Comparison of ENCODE assay signal across 31 cellular contexts in the genomic region with DNA sequence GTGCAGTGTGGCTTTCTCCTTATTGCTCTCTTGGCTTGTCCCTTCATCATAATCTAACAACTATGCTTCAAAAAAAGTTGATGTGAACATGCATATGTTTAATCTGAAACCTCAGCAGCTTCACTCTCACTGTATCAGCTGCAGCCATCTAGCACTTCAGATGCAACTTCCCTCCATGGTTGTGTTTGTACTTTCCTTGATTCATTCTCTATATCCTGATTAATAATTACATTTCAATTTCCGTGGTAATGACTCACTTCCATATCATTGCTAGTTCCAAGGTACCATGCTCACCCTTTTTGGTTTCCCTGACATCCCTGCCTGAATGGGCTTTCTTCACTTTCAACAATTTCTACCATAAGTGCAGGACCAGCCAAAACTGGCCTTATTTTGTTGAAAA. TPM values are rescaled to one million over a fixed set of nuclear protein-coding genes. Genes with fewer than 3 reads are reported as not detected.
"Had no signal": no experiment of that assay in that cellular context is flagged by ENCODE, and none has a peak within 500 bp of the region (broad histone marks: within the 10 kb centered on the region; RNA-seq: fewer than 3 reads in every experiment).

No MANE protein-coding gene starts in this region.

- ATAC-seq: activated T-helper 17 cell treated with anti-CD3 and anti-CD28 coated beads, Interleukin-2, amount 50 U/mL, for 72 hours; SK-N-SH treated with all-trans-retinoic acid at 6 μM for 48 hours had no signal

- H3K9me3 ChIP-seq: Peyer's patch, SJSA1 had no signal

- H3K27ac Mint-ChIP-seq: activated B cell treated with CpG ODN at 0.5 μM for 24 hours; activated CD4-positive, alpha-beta memory T cell treated with anti-CD3 and anti-CD28 coated beads, Interleukin-2, amount 10 ng/mL, durations not matched to agents 7 days and 5 days; activated CD4-positive, alpha-beta T cell treated with anti-CD3 and anti-CD28 coated beads, Interleukin-2, amount 10 ng/mL, durations not matched to agents 7 days and 5 days; activated naive CD4-positive, alpha-beta T cell treated with anti-CD3 and anti-CD28 coated beads for 36 hours; activated naive CD8-positive, alpha-beta T cell; activated T-helper 17 cell treated with anti-CD3 and anti-CD28 coated beads, Interleukin-2, amount 50 U/mL, for 72 hours; brain had no signal

- H3K36me3 Mint-ChIP-seq: activated naive CD8-positive, alpha-beta T cell; brain had no signal

- H3K27me3 Mint-ChIP-seq: activated B cell treated with CpG ODN at 0.5 μM for 24 hours; activated CD4-positive, alpha-beta memory T cell treated with anti-CD3 and anti-CD28 coated beads, Interleukin-2, amount 10 ng/mL, durations not matched to agents 7 days and 5 days; activated CD4-positive, alpha-beta T cell treated with anti-CD3 and anti-CD28 coated beads, Interleukin-2, amount 10 ng/mL, durations not matched to agents 7 days and 5 days; activated T-helper 17 cell treated with anti-CD3 and anti-CD28 coated beads, Interleukin-2, amount 50 U/mL, for 72 hours had no signal

- DNase-seq: activated B cell treated with CpG ODN at 0.5 μM for 24 hours; activated CD4-positive, alpha-beta memory T cell treated with anti-CD3 and anti-CD28 coated beads, Interleukin-2, amount 10 ng/mL, durations not matched to agents 7 days and 5 days; activated CD4-positive, alpha-beta T cell treated with anti-CD3 and anti-CD28 coated beads for 1 hour; activated CD4-positive, alpha-beta T cell treated with anti-CD3 and anti-CD28 coated beads, Interleukin-2, amount 10 ng/mL, durations not matched to agents 7 days and 5 days; activated gamma-delta T cell; activated naive CD4-positive, alpha-beta T cell treated with anti-CD3 and anti-CD28 coated beads for 36 hours; activated T-cell treated with anti-CD3 and anti-CD28 coated beads for 4 hours; activated T-cell treated with anti-CD3 and anti-CD28 coated beads, Interleukin-2, amount 50 U/mL, for 48 hours; amygdala; MM.1S; NCI-H1105; NCI-H1436; NCI-H1694 treated with DMSO at 0.1 percent for 48 hours; NCI-H2029 treated with DMSO at 0.1 percent for 48 hours; NCI-H510A treated with DMSO at 0.1 percent for 48 hours; NCI-H69; NK-92 treated with Interleukin-12 subunit alpha and Interleukin-12 subunit beta, amount 100 ng/mL, for 24 hours; OCI-M1; Peyer's patch; SHP77; T-helper 2 cell; T1000 had no signal

- H3K4me3 Mint-ChIP-seq: activated B cell treated with CpG ODN at 0.5 μM for 24 hours; activated CD4-positive, alpha-beta memory T cell treated with anti-CD3 and anti-CD28 coated beads, Interleukin-2, amount 10 ng/mL, durations not matched to agents 7 days and 5 days; activated CD4-positive, alpha-beta T cell treated with anti-CD3 and anti-CD28 coated beads, Interleukin-2, amount 10 ng/mL, durations not matched to agents 7 days and 5 days; activated naive CD4-positive, alpha-beta T cell treated with anti-CD3 and anti-CD28 coated beads for 36 hours; activated naive CD8-positive, alpha-beta T cell; activated T-helper 17 cell treated with anti-CD3 and anti-CD28 coated beads, Interleukin-2, amount 50 U/mL, for 72 hours; brain had no signal

- H3K4me1 Mint-ChIP-seq: activated B cell treated with CpG ODN at 0.5 μM for 24 hours; activated CD4-positive, alpha-beta memory T cell treated with anti-CD3 and anti-CD28 coated beads, Interleukin-2, amount 10 ng/mL, durations not matched to agents 7 days and 5 days; activated CD4-positive, alpha-beta T cell treated with anti-CD3 and anti-CD28 coated beads, Interleukin-2, amount 10 ng/mL, durations not matched to agents 7 days and 5 days; activated T-helper 17 cell treated with anti-CD3 and anti-CD28 coated beads, Interleukin-2, amount 50 U/mL, for 72 hours; brain had no signal

- H3K9me3 Mint-ChIP-seq: activated B cell treated with CpG ODN at 0.5 μM for 24 hours; activated CD4-positive, alpha-beta memory T cell treated with anti-CD3 and anti-CD28 coated beads, Interleukin-2, amount 10 ng/mL, durations not matched to agents 7 days and 5 days; activated CD4-positive, alpha-beta T cell treated with anti-CD3 and anti-CD28 coated beads, Interleukin-2, amount 10 ng/mL, durations not matched to agents 7 days and 5 days; activated naive CD4-positive, alpha-beta T cell treated with anti-CD3 and anti-CD28 coated beads for 36 hours; activated T-helper 17 cell treated with anti-CD3 and anti-CD28 coated beads, Interleukin-2, amount 50 U/mL, for 72 hours; brain had no signal

- FAIRE-seq: astrocyte, TTC549 had no signal

- H3K36me3 ChIP-seq: cardiac muscle cell, Peyer's patch, SJSA1 had no signal

- H3K27me3 ChIP-seq: cardiac muscle cell, Peyer's patch, SJSA1 had no signal

- H3K4me3 ChIP-seq: cardiac muscle cell, Peyer's patch, SJSA1 had no signal

- H3K27ac ChIP-seq: cardiac muscle cell, Peyer's patch, SJSA1 had no signal

RNA-seq across cellular contexts. Expression of a gene that starts 51.2 kb away (rescaled TPM):
- total RNA-seq: activated B cell treated with CpG ODN at 0.5 μM for 24 hours; activated CD4-positive, alpha-beta memory T cell treated with anti-CD3 and anti-CD28 coated beads, Interleukin-2, amount 10 ng/mL, durations not matched to agents 7 days and 5 days; activated CD4-positive, alpha-beta T cell treated with anti-CD3 and anti-CD28 coated beads, Interleukin-2, amount 10 ng/mL, durations not matched to agents 7 days and 5 days; activated CD8-positive, alpha-beta memory T cell treated with anti-CD3 and anti-CD28 coated beads for 36 hours; activated naive CD4-positive, alpha-beta T cell treated with anti-CD3 and anti-CD28 coated beads for 36 hours; activated T-helper 17 cell treated with anti-CD3 and anti-CD28 coated beads, Interleukin-2, amount 50 U/mL, for 72 hours; astrocyte; cardiac muscle cell; Peyer's patch; SJSA1 had no signal
- polyA plus RNA-seq: cardiac muscle cell had no signal
